ENCODE assay signal across 11 cellular contexts in the genomic region with DNA sequence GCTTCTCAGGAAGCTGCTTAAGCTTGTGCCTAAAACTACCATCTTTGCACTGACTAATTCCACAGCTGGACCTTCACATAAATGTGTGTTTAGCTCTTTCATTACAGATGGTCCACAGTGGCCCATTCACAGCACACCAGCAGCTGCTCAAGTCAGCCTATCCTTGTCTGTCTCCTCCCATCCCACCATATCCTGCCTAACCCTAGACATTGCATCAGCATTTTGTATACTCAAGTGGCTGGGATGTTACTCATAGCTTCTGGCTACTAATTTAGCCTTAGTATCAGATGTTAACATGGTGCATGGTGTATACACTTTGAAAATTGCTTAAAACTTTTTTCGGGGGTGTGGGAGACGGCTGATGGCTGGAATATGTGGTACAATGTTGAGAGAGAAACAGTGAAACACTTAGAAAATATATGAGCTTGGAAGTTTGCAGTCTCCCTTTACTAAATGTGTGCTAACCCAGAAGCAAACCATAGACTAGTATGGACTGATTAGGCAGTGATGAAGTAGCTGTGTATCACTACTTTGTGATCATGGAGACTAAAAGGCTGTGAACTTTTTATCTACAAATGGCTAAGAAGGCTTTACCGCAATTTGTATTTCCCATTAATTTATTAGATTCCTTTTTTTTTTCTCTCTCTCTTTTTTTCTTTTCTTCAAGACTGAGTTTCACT.
A peak's percentile ranks its signal among the peaks of the same experiment; 100 is the strongest.
DNase-seq lines count a peak whose midpoint lies in the region; ATAC-seq and TF ChIP-seq lines count a peak whose summit lies in the region.
"Had no signal": no experiment of that assay in that cellular context is flagged by ENCODE, and none has a peak within 500 bp of the region (broad histone marks: within the 10 kb centered on the region; RNA-seq: fewer than 3 reads in every experiment).

No MANE protein-coding gene starts in this region.

- H3K36me3 ChIP-seq in heart left ventricle (peaks cover 0 to 96% (median 53%) of the 10 kb centered on the region in 9 donors), suprapubic skin (peaks cover 72% of the 10 kb centered on the region)

- TF ChIP-seq CTCF in heart left ventricle (IDR thresholded peaks at IDR 0.05) = no peak
- TF ChIP-seq CTCF in suprapubic skin (IDR thresholded peaks at IDR 0.05) = no peak

- intact Hi-C loops in heart left ventricle (cut with DNase I) (no loop called here), cardiac septum (cut with DNase I) (no loop called here)

- 86 to 98% (median 93%) methylated on average over 3 of the region's 3 CpGs for WGBS in heart left ventricle, 4 donors
- 94% methylated on average over 3 of the region's 3 CpGs for WGBS in suprapubic skin

- no peak for DNase-seq in heart left ventricle
- no peak for DNase-seq in cardiac septum (ENCODE audit: low spot score)
- DNase-seq in RKO (ENCODE audit: low spot score) = peak; percentile 77
- DNase-seq in fibroblast of peridontal ligament (ENCODE audit: extremely low read depth) = peak; percentile 96
- DNase-seq in stromal cell of bone marrow (ENCODE audit: low read depth) = peak; percentile 84
- no peak for DNase-seq in suprapubic skin (ENCODE audit: low spot score in 2 of 2)
- DNase-seq in mesenteric fat pad (ENCODE audit: low spot score) = no peak
- DNase-seq: CD8-positive, alpha-beta memory T cell; SHP77 treated with DMSO at 0.1 percent for 48 hours; transverse colon had no signal

- H3K9me3 ChIP-seq in heart left ventricle (no peaks in the 10 kb centered on the region), suprapubic skin (no peaks in the 10 kb centered on the region)
- H3K9me3 ChIP-seq: transverse colon had no signal

- H3K27ac ChIP-seq in heart left ventricle (no peak overlapping the region), suprapubic skin (no peak overlapping the region)
- H3K27ac ChIP-seq: transverse colon had no signal

- no peak for TF ChIP-seq EP300 in suprapubic skin (IDR thresholded peaks at IDR 0.05)

- ATAC-seq in heart left ventricle (peak; percentile 60 to 98 (median 80)), HG03460 (IDR thresholded peaks at IDR 0.05; ENCODE audit: unreplicated experiment) (no peak)

- TF ChIP-seq POLR2A in heart left ventricle (IDR thresholded peaks at IDR 0.05) (no peak), suprapubic skin (IDR thresholded peaks at IDR 0.05) (no peak)

- no peak overlapping the region for H3K4me3 ChIP-seq in heart left ventricle
- no peak overlapping the region for H3K4me3 ChIP-seq in suprapubic skin
- H3K4me3 ChIP-seq: transverse colon had no signal

- no peaks in the 10 kb centered on the region for H3K27me3 ChIP-seq in heart left ventricle
- H3K27me3 ChIP-seq in suprapubic skin = no peaks in the 10 kb centered on the region
- H3K27me3 ChIP-seq: transverse colon had no signal

- peaks cover 0 to 3% (median 0%) of the 10 kb centered on the region in 12 donors for H3K4me1 ChIP-seq in heart left ventricle
- no peaks in the 10 kb centered on the region for H3K4me1 ChIP-seq in suprapubic skin
- H3K4me1 ChIP-seq: transverse colon had no signal

Comparison
In these comparisons a context has a peak if more than half of its experiments do, and no peak if none do; other contexts are left out.
1. DNase-seq: peak in RKO (single experiment), fibroblast of peridontal ligament (single experiment) and stromal cell of bone marrow (single experiment); none in heart left ventricle (0 of 5), cardiac septum (single experiment), suprapubic skin (0 of 2) and mesenteric fat pad (single experiment).